In genomic region chr17:2095536-2095910, GRCh38 we compare ENCODE assay signal across 1 cellular context.
TF ChIP-seq lines count a peak whose summit lies in the region.

No MANE protein-coding gene starts in this region.

TF ChIP-seq in IMR-90, 13 proteins besides CTCF, POLR2A, EP300 and RAD21:
- TF ChIP-seq CEBPB (IDR thresholded peaks at IDR 0.05; ENCODE audit: low read depth, low read length) (no peak), USF2 (IDR thresholded peaks at IDR 0.05; ENCODE audit: low read depth, low read length) (no peak), RCOR1 (IDR thresholded peaks at IDR 0.05; ENCODE audit: insufficient replicate concordance, low read length) (no peak), MXI1 (IDR thresholded peaks at IDR 0.05; ENCODE audit: borderline replicate concordance, low read depth, low read length) (no peak), NFE2L2 (IDR thresholded peaks at IDR 0.05; ENCODE audit: low read depth, low read length) (no peak), MAZ (IDR thresholded peaks at IDR 0.05; ENCODE audit: borderline replicate concordance, low read depth, low read length) (no peak), BHLHE40 (IDR thresholded peaks at IDR 0.05; ENCODE audit: low read depth, low read length) (no peak)
